In the genomic region with DNA sequence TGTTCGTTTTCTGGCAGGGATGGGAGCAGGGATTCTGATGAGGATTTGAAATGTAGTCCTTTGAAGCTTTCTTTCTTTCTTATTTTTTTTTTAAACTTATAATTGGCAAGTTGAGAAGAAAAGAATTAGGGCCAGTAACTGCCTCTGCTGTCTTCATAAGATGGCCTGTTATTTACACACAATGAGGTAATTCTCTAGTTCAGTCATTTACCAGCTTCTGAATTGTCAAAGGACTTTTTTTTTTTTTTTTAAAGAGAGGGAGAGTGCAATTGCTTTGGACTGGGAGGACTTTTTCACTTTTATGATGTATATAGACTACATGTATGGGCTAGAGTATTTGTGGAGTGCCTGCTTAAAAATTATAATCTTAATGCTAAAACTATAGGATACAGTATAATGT, we compare ENCODE assay signal across 17 cellular contexts. TPM values are rescaled to one million over a fixed set of nuclear protein-coding genes. Genes with fewer than 3 reads are reported as not detected.
DNase-seq lines count a peak whose midpoint lies in the region; ATAC-seq and TF ChIP-seq lines count a peak whose summit lies in the region.
"Had no signal": no experiment of that assay in that cellular context is flagged by ENCODE, and none has a peak within 500 bp of the region (broad histone marks: within the 10 kb centered on the region; RNA-seq: fewer than 3 reads in every experiment).

No MANE protein-coding gene starts in this region.

- H3K27ac Mint-ChIP-seq in neural crest cell (ENCODE audit: unreplicated experiment) = peak overlapping the region; percentile 92
- H3K27ac Mint-ChIP-seq in activated CD4-positive, alpha-beta T cell treated with anti-CD3 and anti-CD28 coated beads, Interleukin-2, amount 10 ng/mL, durations not matched to agents 7 days and 5 days = no peak overlapping the region
- H3K27ac Mint-ChIP-seq: stimulated activated naive B cell treated with anti-CD40 and anti-IgM and Interleukin-4, amounts not matched to agents 10 μg/mL and 1 μg/mL and 100 μg/mL, for 72 hours had no signal

- H3K27me3 Mint-ChIP-seq in neural crest cell (ENCODE audit: low read depth) = no peaks in the 10 kb centered on the region
- H3K27me3 Mint-ChIP-seq in activated CD4-positive, alpha-beta T cell treated with anti-CD3 and anti-CD28 coated beads, Interleukin-2, amount 10 ng/mL, durations not matched to agents 7 days and 5 days = no peaks in the 10 kb centered on the region
- H3K27me3 Mint-ChIP-seq: stimulated activated naive B cell treated with anti-CD40 and anti-IgM and Interleukin-4, amounts not matched to agents 10 μg/mL and 1 μg/mL and 100 μg/mL, for 72 hours had no signal

- peaks cover 0 to 42% (median 36%) of the 10 kb centered on the region in 9 donors for H3K4me1 ChIP-seq in heart right ventricle
- peaks cover 19 to 43% (median 25%) of the 10 kb centered on the region in 4 donors for H3K4me1 ChIP-seq in upper lobe of left lung

- intact Hi-C loops in heart right ventricle (cut with DNase I) (no loop called here), Right ventricle myocardium inferior (cut with DNase I) (no loop called here)

- H3K4me3 ChIP-seq in heart right ventricle (peak overlapping the region in 1 of 10 donors; percentile 11), upper lobe of left lung (no peak overlapping the region)
- H3K4me3 ChIP-seq: A549 had no signal

- no peaks in the 10 kb centered on the region for H3K9me3 Mint-ChIP-seq in neural crest cell
- H3K9me3 Mint-ChIP-seq in activated CD4-positive, alpha-beta T cell treated with anti-CD3 and anti-CD28 coated beads, Interleukin-2, amount 10 ng/mL, durations not matched to agents 7 days and 5 days = no peaks in the 10 kb centered on the region
- H3K9me3 Mint-ChIP-seq: stimulated activated naive B cell treated with anti-CD40 and anti-IgM and Interleukin-4, amounts not matched to agents 10 μg/mL and 1 μg/mL and 100 μg/mL, for 72 hours had no signal

- H3K27me3 ChIP-seq in heart right ventricle (no peaks in the 10 kb centered on the region), upper lobe of left lung (no peaks in the 10 kb centered on the region)
- H3K27me3 ChIP-seq: heart left ventricle had no signal

- POLR2A ChIA-PET in activated CD4-positive, alpha-beta T cell treated with anti-CD3 and anti-CD28 coated beads, Interleukin-2, amount 10 ng/mL, durations not matched to agents 7 days and 5 days (lab: Charles Lee) = no interaction called here

- peaks cover 0 to 4% (median 0%) of the 10 kb centered on the region in 9 donors for H3K36me3 ChIP-seq in heart right ventricle
- H3K36me3 ChIP-seq in upper lobe of left lung = no peaks in the 10 kb centered on the region

- TF ChIP-seq EP300 in upper lobe of left lung (IDR thresholded peaks at IDR 0.05) = no peak

- H3K9me3 ChIP-seq in heart right ventricle (no peaks in the 10 kb centered on the region), upper lobe of left lung (no peaks in the 10 kb centered on the region)
- H3K9me3 ChIP-seq: A549, heart left ventricle had no signal

- 55 to 56% methylated on average over 1 of the region's 1 CpG for WGBS in heart right ventricle, 2 donors
- 44 to 54% methylated on average over 1 of the region's 1 CpG for WGBS in upper lobe of left lung, 2 donors

- H3K4me3 Mint-ChIP-seq in neural crest cell = peak overlapping the region; percentile 63
- no peak overlapping the region for H3K4me3 Mint-ChIP-seq in activated CD4-positive, alpha-beta T cell treated with anti-CD3 and anti-CD28 coated beads, Interleukin-2, amount 10 ng/mL, durations not matched to agents 7 days and 5 days
- H3K4me3 Mint-ChIP-seq: stimulated activated naive B cell treated with anti-CD40 and anti-IgM and Interleukin-4, amounts not matched to agents 10 μg/mL and 1 μg/mL and 100 μg/mL, for 72 hours had no signal

- H3K4me1 Mint-ChIP-seq in neural crest cell = peaks cover 48% of the 10 kb centered on the region
- H3K4me1 Mint-ChIP-seq in activated CD4-positive, alpha-beta T cell treated with anti-CD3 and anti-CD28 coated beads, Interleukin-2, amount 10 ng/mL, durations not matched to agents 7 days and 5 days = peaks cover 8% of the 10 kb centered on the region

- ATAC-seq in heart right ventricle (no peak), Right ventricle myocardium inferior (no peak), upper lobe of left lung (ENCODE audit: low FRiP score in 2 of 2) (peak in 1 of 2 donors; percentile 53)
- ATAC-seq in stimulated activated naive CD8-positive, alpha-beta T cell treated with anti-CD3 and anti-CD28 coated beads, Interleukin-15, Interleukin-2, amounts not matched to agents 100 U/mL and 50 U/mL, for 24 hours = no peak
- ATAC-seq: HepG2; stimulated activated naive B cell treated with anti-CD40 and anti-IgM and Interleukin-4, amounts not matched to agents 10 μg/mL and 1 μg/mL and 100 μg/mL, for 72 hours had no signal

- H3K36me3 Mint-ChIP-seq in neural crest cell (ENCODE audit: low read depth) = peaks cover 20% of the 10 kb centered on the region
- peaks cover 12% of the 10 kb centered on the region for H3K36me3 Mint-ChIP-seq in activated CD4-positive, alpha-beta T cell treated with anti-CD3 and anti-CD28 coated beads, Interleukin-2, amount 10 ng/mL, durations not matched to agents 7 days and 5 days (ENCODE audit: low read depth)

- TF ChIP-seq POLR2A in upper lobe of left lung (IDR thresholded peaks at IDR 0.05) = no peak

- no peak for DNase-seq in heart right ventricle
- DNase-seq in Right ventricle myocardium inferior (ENCODE audit: missing footprints) = no peak
- DNase-seq in fibroblast of peridontal ligament (ENCODE audit: extremely low read depth) = peak; percentile 49
- DNase-seq in neural crest cell (ENCODE audit: low read depth, low spot score) = no peak
- DNase-seq in upper lobe of left lung = no peak
- DNase-seq in activated CD4-positive, alpha-beta T cell treated with anti-CD3 and anti-CD28 coated beads, Interleukin-2, amount 10 ng/mL, durations not matched to agents 7 days and 5 days = no peak
- DNase-seq in activated gamma-delta T cell (lab: John Stamatoyannopoulos, UW) = no peak
- no peak for DNase-seq in stimulated activated naive CD8-positive, alpha-beta T cell treated with anti-CD3 and anti-CD28 coated beads, Interleukin-15, Interleukin-2, amounts not matched to agents 100 U/mL and 50 U/mL, for 24 hours
- DNase-seq: activated CD4-positive, alpha-beta T cell treated with anti-CD3 and anti-CD28 coated beads for 48 hours; activated naive CD4-positive, alpha-beta T cell; NCI-H1417 treated with DMSO at 0.1 percent for 48 hours; NCI-H82; stimulated activated CD4-positive, alpha-beta T cell treated with anti-CD3 and anti-CD28 coated beads, Interleukin-1b, Interleukin-23, amount 100 ng/mL, for 48 hours; stimulated activated naive B cell treated with anti-CD40 and anti-IgM and Interleukin-4, amounts not matched to agents 10 μg/mL and 1 μg/mL and 100 μg/mL, for 72 hours had no signal

- H3K27ac ChIP-seq in heart right ventricle (peak overlapping the region in 7 of 10 donors; percentile 15 to 61 (median 50)), upper lobe of left lung (peak overlapping the region in 3 of 4 donors; percentile 13 to 40 (median 23))
- H3K27ac ChIP-seq: A549 had no signal

- TF ChIP-seq CTCF in heart right ventricle (IDR thresholded peaks at IDR 0.05) (no peak), neural crest cell (conservative IDR thresholded peaks at IDR 0.05) (no peak), upper lobe of left lung (IDR thresholded peaks at IDR 0.05) (no peak)

- CTCF ChIA-PET in activated CD4-positive, alpha-beta T cell treated with anti-CD3 and anti-CD28 coated beads, Interleukin-2, amount 10 ng/mL, durations not matched to agents 7 days and 5 days (lab: Charles Lee) = no interaction called here

RNA-seq across cellular contexts. Expression of a gene that starts 29.1 kb away (rescaled TPM):
- total RNA-seq in heart right ventricle = 10 to 100 TPM; 11.6 to 19.9 (median 15.0) TPM
- polyA plus RNA-seq in heart right ventricle = 1 to 10 TPM; 4.0 to 4.4 TPM
- 14.7 TPM for total RNA-seq in Right ventricle myocardium inferior
- 32.9 and 34.5 TPM in 2 replicates for total RNA-seq in neural crest cell
- total RNA-seq in upper lobe of left lung = 10 to 100 TPM; 12.3 to 66.3 (median 35.1) TPM
- 1 to 10 TPM; 6.7 to 7.1 TPM for total RNA-seq in activated CD4-positive, alpha-beta T cell treated with anti-CD3 and anti-CD28 coated beads, Interleukin-2, amount 10 ng/mL, durations not matched to agents 7 days and 5 days
